Comparison of ENCODE assay signal across 32 cellular contexts in the genomic region with DNA sequence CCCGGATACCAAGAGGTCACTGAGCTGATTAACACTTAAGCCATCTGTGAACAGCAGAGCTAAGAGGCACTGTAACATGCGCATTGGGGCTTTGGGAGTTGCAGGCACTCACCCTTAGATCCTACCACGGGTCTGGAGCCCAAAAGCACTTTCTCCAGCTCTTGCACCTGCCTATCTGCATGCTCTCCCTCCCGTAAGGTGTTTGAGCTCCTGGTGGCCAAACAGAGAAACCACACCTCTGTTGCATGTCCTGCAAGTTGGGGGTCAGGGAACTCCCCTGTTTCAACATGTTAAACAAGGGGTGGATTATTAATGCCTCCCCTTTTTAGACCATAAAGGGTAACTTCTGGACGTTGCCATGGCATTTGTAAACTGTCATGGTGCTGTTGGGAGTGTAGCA. TPM values are rescaled to one million over a fixed set of nuclear protein-coding genes. Genes with fewer than 3 reads are reported as not detected.
"Had no signal": no experiment of that assay in that cellular context is flagged by ENCODE, and none has a peak within 500 bp of the region (broad histone marks: within the 10 kb centered on the region; RNA-seq: fewer than 3 reads in every experiment).

No MANE protein-coding gene starts in this region.

- H3K27ac Mint-ChIP-seq: activated CD4-positive, alpha-beta memory T cell treated with anti-CD3 and anti-CD28 coated beads, Interleukin-2, amount 10 ng/mL, durations not matched to agents 7 days and 5 days; activated CD4-positive, alpha-beta T cell treated with anti-CD3 and anti-CD28 coated beads, Interleukin-2, amount 10 ng/mL, durations not matched to agents 7 days and 5 days; activated naive CD4-positive, alpha-beta T cell treated with anti-CD3 and anti-CD28 coated beads, Interleukin-2, amount 50 U/mL, for 24 hours; activated naive CD8-positive, alpha-beta T cell treated with anti-CD3 and anti-CD28 coated beads, Interleukin-2, amount 50 U/mL, for 24 hours; activated T-cell treated with anti-CD3 and anti-CD28 coated beads, Interleukin-2, amount 50 U/mL, for 24 hours; activated T-helper 17 cell treated with anti-CD3 and anti-CD28 coated beads, Interleukin-2, amount 50 U/mL, for 72 hours; stimulated activated naive B cell treated with anti-CD40 and anti-IgM and Interleukin-4, amounts not matched to agents 10 μg/mL and 1 μg/mL and 100 μg/mL, for 72 hours had no signal

- ATAC-seq: activated naive CD8-positive, alpha-beta T cell treated with anti-CD3 and anti-CD28 coated beads, Interleukin-2, amount 50 U/mL, for 24 hours; activated T-helper 17 cell treated with anti-CD3 and anti-CD28 coated beads, Interleukin-2, amount 50 U/mL, for 72 hours; esophagus mucosa; foreskin keratinocyte; heart right ventricle; left lung; lower lobe of right lung; naive thymus-derived CD8-positive, alpha-beta T cell; pancreas had no signal

- DNase-seq: activated CD4-positive, alpha-beta memory T cell treated with anti-CD3 and anti-CD28 coated beads, Interleukin-2, amount 10 ng/mL, durations not matched to agents 7 days and 5 days; activated CD4-positive, alpha-beta T cell treated with anti-CD3 and anti-CD28 coated beads for 1 hour; activated CD4-positive, alpha-beta T cell treated with anti-CD3 and anti-CD28 coated beads, Interleukin-2, amount 10 ng/mL, durations not matched to agents 7 days and 5 days; activated CD8-positive, alpha-beta memory T cell treated with anti-CD3 and anti-CD28 coated beads, Interleukin-2, amount 50 U/mL, for 48 hours; activated gamma-delta T cell treated with Interleukin-2 at 50 U/mL for 16 hours; activated naive CD8-positive, alpha-beta T cell treated with anti-CD3 and anti-CD28 coated beads, Interleukin-2, amount 50 U/mL, for 24 hours; activated T-cell treated with anti-CD3 and anti-CD28 coated beads, Interleukin-2, amount 50 U/mL, for 24 hours; amygdala; central memory CD4-positive, alpha-beta T cell; foreskin keratinocyte; heart right ventricle; kidney glomerular epithelial cell; left lung; lower lobe of right lung; mesenchymal stem cell; naive thymus-derived CD8-positive, alpha-beta T cell; nucleus accumbens; pancreas; retina; sigmoid colon; small intestine; stimulated activated naive B cell treated with anti-CD40 and anti-IgM and Interleukin-4, amounts not matched to agents 10 μg/mL and 1 μg/mL and 100 μg/mL, for 72 hours; stomach; T1000; thyroid gland; upper lobe of left lung had no signal

- H3K27me3 Mint-ChIP-seq: activated CD4-positive, alpha-beta memory T cell treated with anti-CD3 and anti-CD28 coated beads, Interleukin-2, amount 10 ng/mL, durations not matched to agents 7 days and 5 days; activated CD4-positive, alpha-beta T cell treated with anti-CD3 and anti-CD28 coated beads, Interleukin-2, amount 10 ng/mL, durations not matched to agents 7 days and 5 days; activated naive CD8-positive, alpha-beta T cell treated with anti-CD3 and anti-CD28 coated beads, Interleukin-2, amount 50 U/mL, for 24 hours; stimulated activated naive B cell treated with anti-CD40 and anti-IgM and Interleukin-4, amounts not matched to agents 10 μg/mL and 1 μg/mL and 100 μg/mL, for 72 hours had no signal

- H3K27me3 ChIP-seq: foreskin keratinocyte, heart right ventricle, left lung, pancreas, sigmoid colon, stomach, thyroid gland, upper lobe of left lung, vagina had no signal

- H3K36me3 ChIP-seq: heart right ventricle, left lung, lower lobe of right lung, pancreas, prostate gland, sigmoid colon, stomach, thyroid gland, upper lobe of left lung, vagina had no signal

- H3K4me1 Mint-ChIP-seq: activated CD4-positive, alpha-beta memory T cell treated with anti-CD3 and anti-CD28 coated beads, Interleukin-2, amount 10 ng/mL, durations not matched to agents 7 days and 5 days; activated CD4-positive, alpha-beta T cell treated with anti-CD3 and anti-CD28 coated beads, Interleukin-2, amount 10 ng/mL, durations not matched to agents 7 days and 5 days; activated naive CD4-positive, alpha-beta T cell treated with anti-CD3 and anti-CD28 coated beads, Interleukin-2, amount 50 U/mL, for 24 hours; activated naive CD8-positive, alpha-beta T cell treated with anti-CD3 and anti-CD28 coated beads, Interleukin-2, amount 50 U/mL, for 24 hours; activated T-helper 17 cell treated with anti-CD3 and anti-CD28 coated beads, Interleukin-2, amount 50 U/mL, for 72 hours; naive thymus-derived CD8-positive, alpha-beta T cell had no signal

- H3K36me3 Mint-ChIP-seq: activated naive CD4-positive, alpha-beta T cell treated with anti-CD3 and anti-CD28 coated beads, Interleukin-2, amount 50 U/mL, for 24 hours; naive thymus-derived CD8-positive, alpha-beta T cell; stimulated activated naive B cell treated with anti-CD40 and anti-IgM and Interleukin-4, amounts not matched to agents 10 μg/mL and 1 μg/mL and 100 μg/mL, for 72 hours had no signal

- H3K4me1 ChIP-seq: foreskin keratinocyte, heart right ventricle, left lung, lower lobe of right lung, pancreas, prostate gland, sigmoid colon, stomach, thyroid gland, upper lobe of left lung, vagina had no signal

- H3K9me3 Mint-ChIP-seq: activated CD4-positive, alpha-beta memory T cell treated with anti-CD3 and anti-CD28 coated beads, Interleukin-2, amount 10 ng/mL, durations not matched to agents 7 days and 5 days; activated CD4-positive, alpha-beta T cell treated with anti-CD3 and anti-CD28 coated beads, Interleukin-2, amount 10 ng/mL, durations not matched to agents 7 days and 5 days; activated naive CD4-positive, alpha-beta T cell treated with anti-CD3 and anti-CD28 coated beads, Interleukin-2, amount 50 U/mL, for 24 hours; activated naive CD8-positive, alpha-beta T cell treated with anti-CD3 and anti-CD28 coated beads, Interleukin-2, amount 50 U/mL, for 24 hours; activated T-cell treated with anti-CD3 and anti-CD28 coated beads, Interleukin-2, amount 50 U/mL, for 24 hours; naive thymus-derived CD8-positive, alpha-beta T cell had no signal

- H3K9me3 ChIP-seq: heart right ventricle, left lung, lower lobe of right lung, pancreas, prostate gland, sigmoid colon, stomach, thyroid gland, upper lobe of left lung, vagina had no signal

- H3K4me3 ChIP-seq: heart right ventricle, left lung, lower lobe of right lung, pancreas, prostate gland, sigmoid colon, stomach, thyroid gland, upper lobe of left lung, vagina had no signal

- H3K27ac ChIP-seq: foreskin keratinocyte, heart right ventricle, left lung, lower lobe of right lung, pancreas, prostate gland, sigmoid colon, stomach, thyroid gland, upper lobe of left lung, vagina had no signal

- H3K4me3 Mint-ChIP-seq: activated CD4-positive, alpha-beta memory T cell treated with anti-CD3 and anti-CD28 coated beads, Interleukin-2, amount 10 ng/mL, durations not matched to agents 7 days and 5 days; activated CD4-positive, alpha-beta T cell treated with anti-CD3 and anti-CD28 coated beads, Interleukin-2, amount 10 ng/mL, durations not matched to agents 7 days and 5 days; activated naive CD4-positive, alpha-beta T cell treated with anti-CD3 and anti-CD28 coated beads, Interleukin-2, amount 50 U/mL, for 24 hours; activated naive CD8-positive, alpha-beta T cell treated with anti-CD3 and anti-CD28 coated beads, Interleukin-2, amount 50 U/mL, for 24 hours; activated T-cell treated with anti-CD3 and anti-CD28 coated beads, Interleukin-2, amount 50 U/mL, for 24 hours; activated T-helper 17 cell treated with anti-CD3 and anti-CD28 coated beads, Interleukin-2, amount 50 U/mL, for 72 hours; naive thymus-derived CD8-positive, alpha-beta T cell; neural crest cell; stimulated activated naive B cell treated with anti-CD40 and anti-IgM and Interleukin-4, amounts not matched to agents 10 μg/mL and 1 μg/mL and 100 μg/mL, for 72 hours had no signal

RNA-seq across cellular contexts. Expression of gene GYPA, which starts 49.8 kb away (rescaled TPM):
- total RNA-seq: activated CD4-positive, alpha-beta memory T cell treated with anti-CD3 and anti-CD28 coated beads, Interleukin-2, amount 10 ng/mL, durations not matched to agents 7 days and 5 days; activated CD4-positive, alpha-beta T cell treated with anti-CD3 and anti-CD28 coated beads, Interleukin-2, amount 10 ng/mL, durations not matched to agents 7 days and 5 days; activated T-helper 17 cell treated with anti-CD3 and anti-CD28 coated beads, Interleukin-2, amount 50 U/mL, for 72 hours; esophagus mucosa; foreskin keratinocyte; left lung; lower lobe of right lung; naive thymus-derived CD8-positive, alpha-beta T cell; neural crest cell; pancreas; prostate gland; sigmoid colon; thyroid gland; vagina had no signal
- polyA plus RNA-seq: foreskin keratinocyte; heart right ventricle; naive thymus-derived CD8-positive, alpha-beta T cell; pancreas; sigmoid colon; small intestine; stomach had no signal
